8 cellular contexts compared by ENCODE assay signal in genomic region chr1:154972517-154973343, GRCh38. TPM values are rescaled to one million over a fixed set of nuclear protein-coding genes. Genes with fewer than 3 reads are reported as not detected.
DNase-seq lines count a peak whose midpoint lies in the region; TF ChIP-seq lines count a peak whose summit lies in the region.

No MANE protein-coding gene starts in this region.

- peak; percentile 84 for DNase-seq in AG04449 (ENCODE audit: low read depth, low spot score)
- peak; percentile 99 for DNase-seq in HT1080 (ENCODE audit: low read depth)
- DNase-seq in iPS DF 6.9 (ENCODE audit: low read depth, low spot score): peak; percentile 94
- DNase-seq in smooth muscle cell (lab: John Stamatoyannopoulos, UW; ENCODE audit: unreplicated experiment): peak; percentile 39
- DNase-seq in cerebellum (ENCODE audit: low spot score): no peak
- DNase-seq in GM19240 (ENCODE audit: insufficient read length, low spot score): no peak
- DNase-seq in COLO668 (lab: John Stamatoyannopoulos, UW; ENCODE audit: unreplicated experiment): no peak

- H4K20me1 ChIP-seq in smooth muscle cell (ENCODE audit: low read depth): peaks cover 20% of the 10 kb centered on the region

- peak overlapping the region; percentile 95 for H3K9ac ChIP-seq in smooth muscle cell (ENCODE audit: low read depth)

- TF ChIP-seq CTCF in AG04449 (IDR thresholded peaks at IDR 0.05; ENCODE audit: insufficient read depth, low read length, missing control alignments) (no peak), smooth muscle cell (IDR thresholded peaks at IDR 0.05; ENCODE audit: borderline replicate concordance, insufficient read depth, poor library complexity, severe bottlenecking) (no peak)

- peak overlapping the region; percentile 75 for H3K4me3 ChIP-seq in AG04449 (ENCODE audit: low read depth, low read length)
- H3K4me3 ChIP-seq in iPS DF 6.9 (ENCODE audit: low read length): peak overlapping the region; percentile 16; the same call in 1 of the 2 replicates
- peak overlapping the region; percentile 55 for H3K4me3 ChIP-seq in smooth muscle cell

- CTCF ChIA-PET in AG04449 (lab: Yijun Ruan, JAX): interaction anchor here (1.0 to 13.1 kb wide), 7 partner anchors 11 to 200 kb away, joined by 4 to 176 read pairs (median 7); partner anchors contain the start of genes KRTCAP2, LENEP, PBXIP1 and PYGO2

- peaks cover 33% of the 10 kb centered on the region for H3F3A ChIP-seq in smooth muscle cell (ENCODE audit: low read depth)

- H3K4me2 ChIP-seq in smooth muscle cell: peak overlapping the region; percentile 94

- WGBS in adipose tissue, 3 donors: 16 to 37% (median 27%) methylated on average over 18 of the region's 18 CpGs
- no CpG with 5 or more reads among the region's 18 CpGs for WGBS in iPS DF 6.9 (ENCODE audit: insufficient coverage, insufficient read length)
- 2% methylated on average over 16 of the region's 18 CpGs for WGBS in smooth muscle cell (ENCODE audit: low lambda C conversion rate)

- H3K4me1 ChIP-seq in iPS DF 6.9 (ENCODE audit: control insufficient read depth, insufficient read depth, low read length): peaks cover 10% of the 10 kb centered on the region
- peaks cover 54% of the 10 kb centered on the region for H3K4me1 ChIP-seq in smooth muscle cell (ENCODE audit: low read depth)

- H3K27me3 ChIP-seq in iPS DF 6.9 (ENCODE audit: control insufficient read depth, insufficient read depth, low read length) (no peaks in the 10 kb centered on the region), smooth muscle cell (ENCODE audit: low read depth) (no peaks in the 10 kb centered on the region)

- H3K27ac ChIP-seq in adipose tissue (ENCODE audit: low read depth, low read length) (peak overlapping the region; percentile 64), iPS DF 6.9 (ENCODE audit: low read length) (peak overlapping the region; percentile 78), smooth muscle cell (ENCODE audit: low read depth) (peak overlapping the region; percentile 98)

- H3K36me3 ChIP-seq in iPS DF 6.9 (ENCODE audit: control insufficient read depth, insufficient read depth, low read length) (peaks cover under 1% of the 10 kb centered on the region), smooth muscle cell (ENCODE audit: low read depth) (no peaks in the 10 kb centered on the region)

- no peak overlapping the region for H2AFZ ChIP-seq in smooth muscle cell (ENCODE audit: low read depth)

- H3K79me2 ChIP-seq in smooth muscle cell (ENCODE audit: low read depth): peaks cover 49% of the 10 kb centered on the region

- H3K9me3 ChIP-seq in iPS DF 6.9 (ENCODE audit: control insufficient read depth, insufficient read depth, low read length) (no peaks in the 10 kb centered on the region), smooth muscle cell (replicated peaks; ENCODE audit: low read depth) (no peaks in the 10 kb centered on the region)

- POLR2A ChIA-PET in AG04449 (lab: Yijun Ruan, JAX): interaction anchor here (0.7 to 4.7 kb wide), 7 partner anchors 8 to 45 kb away, joined by 3 to 74 read pairs (median 4); partner anchors contain the start of genes FLAD1, PBXIP1 and PYGO2

RNA-seq across cellular contexts. Expression of gene CKS1B, which starts 1.8 kb away (rescaled TPM):
- total RNA-seq in HT1080 (2014; rRNA removed; shearing (Covaris generic)): 210 and 222 TPM in 2 replicates
- polyA plus RNA-seq in HT1080 (2015; cell fraction: cytosol; rRNA removed): 139 and 187 TPM in 2 replicates
- polyA plus RNA-seq in HT1080 (2015; cell fraction: nucleus; rRNA removed): 67.1 and 86.8 TPM in 2 replicates
- 10 to 100 TPM; 23.6 to 88.9 (median 76.3) TPM for polyA plus RNA-seq in adipose tissue
- total RNA-seq in smooth muscle cell: 41.6 and 46.3 TPM in 2 replicates
- 115 and 116 TPM in 2 replicates for polyA plus RNA-seq in smooth muscle cell
- 26.5 TPM for total RNA-seq in cerebellum

RNA-seq across cellular contexts. Expression of gene SHC1, which starts 2.2 kb away (rescaled TPM):
- total RNA-seq in HT1080 (2014; rRNA removed; shearing (Covaris generic)): 126 and 173 TPM in 2 replicates
- polyA plus RNA-seq in HT1080 (2015; cell fraction: cytosol; rRNA removed): 166 and 179 TPM in 2 replicates
- 470 and 539 TPM in 2 replicates for polyA plus RNA-seq in HT1080 (2015; cell fraction: nucleus; rRNA removed)
- 100 to 1,000 TPM in 2 of 3 donors, 10 to 100 TPM in 1; 49.1 to 197 (median 110) TPM for polyA plus RNA-seq in adipose tissue
- total RNA-seq in smooth muscle cell: 207 and 216 TPM in 2 replicates
- 214 and 249 TPM in 2 replicates for polyA plus RNA-seq in smooth muscle cell
- 16.7 TPM for total RNA-seq in cerebellum

RNA-seq across cellular contexts. Expression of gene FLAD1, which starts 10.4 kb away (rescaled TPM):
- total RNA-seq in HT1080 (2014; rRNA removed; shearing (Covaris generic)): 49.5 and 50.0 TPM in 2 replicates
- polyA plus RNA-seq in HT1080 (2015; cell fraction: cytosol; rRNA removed): 21.0 and 25.1 TPM in 2 replicates
- 30.6 and 38.7 TPM in 2 replicates for polyA plus RNA-seq in HT1080 (2015; cell fraction: nucleus; rRNA removed)
- polyA plus RNA-seq in adipose tissue (10 to 100 TPM; 15.3 to 37.9 (median 21.7) TPM), smooth muscle cell (51.4 and 52.1 TPM in 2 replicates)
- total RNA-seq in smooth muscle cell (30.7 and 31.1 TPM in 2 replicates), cerebellum (16.8 TPM)

RNA-seq across cellular contexts. Expression of gene PYGO2, which starts 11.1 kb away (rescaled TPM):
- 26.3 and 32.4 TPM in 2 replicates for total RNA-seq in HT1080 (2014; rRNA removed; shearing (Covaris generic))
- 30.6 and 31.0 TPM in 2 replicates for polyA plus RNA-seq in HT1080 (2015; cell fraction: cytosol; rRNA removed)
- polyA plus RNA-seq in HT1080 (2015; cell fraction: nucleus; rRNA removed): 38.0 and 43.9 TPM in 2 replicates
- 10 to 100 TPM in 2 of 3 donors, 1 to 10 TPM in 1; 9.1 to 13.9 (median 13.4) TPM for polyA plus RNA-seq in adipose tissue
- total RNA-seq in smooth muscle cell: 18.4 and 20.3 TPM in 2 replicates
- polyA plus RNA-seq in smooth muscle cell: 27.9 and 30.0 TPM in 2 replicates
- 8.5 TPM for total RNA-seq in cerebellum

RNA-seq across cellular contexts. Expression of gene PBXIP1, which starts 16.8 kb away (rescaled TPM):
- total RNA-seq in HT1080 (2014; rRNA removed; shearing (Covaris generic)): 12.0 and 13.9 TPM in 2 replicates
- polyA plus RNA-seq in HT1080 (2015; cell fraction: cytosol; rRNA removed): 13.4 and 18.2 TPM in 2 replicates
- 91.1 and 95.5 TPM in 2 replicates for polyA plus RNA-seq in HT1080 (2015; cell fraction: nucleus; rRNA removed)
- polyA plus RNA-seq in adipose tissue (10 to 100 TPM; 35.1 to 53.5 (median 38.6) TPM), smooth muscle cell (40.5 and 44.1 TPM in 2 replicates)
- total RNA-seq in smooth muscle cell (39.1 and 41.9 TPM in 2 replicates), cerebellum (16.2 TPM)

Comparison
In these comparisons a context has a peak if more than half of its experiments do, and no peak if none do; other contexts are left out.
1. DNase-seq: peak in AG04449 (single experiment), HT1080 (single experiment), iPS DF 6.9 (single experiment) and smooth muscle cell (single experiment); none in cerebellum (single experiment), GM19240 (single experiment) and COLO668 (single experiment).
2. H3K4me3 ChIP-seq: peak in every context shown above with its lines; median percentile 75 in AG04449; 55 in smooth muscle cell; 16 in iPS DF 6.9.
3. Peak in every context shown above with its lines, with median percentiles within 50 percentile points of each other: H3K27ac ChIP-seq.